ENCODE assay signal across 12 cellular contexts in the genomic region with DNA sequence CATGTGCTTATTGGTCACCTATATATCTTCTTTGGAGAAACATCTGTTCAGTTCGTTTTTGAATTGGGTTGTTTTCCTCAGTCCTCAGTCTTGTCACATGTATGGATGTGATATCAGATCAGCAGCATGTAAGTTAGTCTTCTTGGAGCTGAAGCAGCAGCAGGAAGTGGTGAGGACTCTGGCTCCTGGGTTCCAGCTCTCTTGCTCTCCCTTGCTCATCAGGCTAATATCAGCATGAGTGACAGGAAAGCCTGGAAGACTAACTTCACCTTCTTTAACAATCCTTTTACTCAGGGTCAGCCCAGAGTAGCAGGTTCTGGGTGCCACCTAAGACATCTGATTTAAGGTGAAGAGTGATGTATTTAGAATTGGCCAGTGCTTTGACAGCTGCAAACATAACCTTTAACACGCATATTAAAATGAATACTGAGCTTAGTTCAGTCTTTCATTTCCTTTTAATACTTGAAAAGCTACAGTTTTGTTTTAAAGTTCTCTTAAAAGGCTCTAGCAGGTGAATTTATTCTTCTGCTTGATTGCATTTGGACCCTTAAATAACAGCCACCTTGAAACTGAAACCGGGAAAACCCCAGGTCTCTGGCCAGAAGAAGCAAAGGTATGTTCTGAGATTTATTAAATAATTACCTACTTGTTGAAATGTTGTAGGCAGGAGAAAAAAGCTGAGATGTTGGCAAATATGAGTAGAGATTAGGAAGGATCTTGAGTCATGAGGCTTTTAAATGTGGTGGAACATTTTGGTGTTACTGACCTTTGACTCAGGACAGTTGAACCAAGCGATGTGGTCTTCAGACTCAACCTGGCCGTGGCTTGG. TPM values are rescaled to one million over a fixed set of nuclear protein-coding genes. Genes with fewer than 3 reads are reported as not detected.
DNase-seq lines count a peak whose midpoint lies in the region; ATAC-seq lines count a peak whose summit lies in the region.
"Had no signal": no experiment of that assay in that cellular context is flagged by ENCODE, and none has a peak within 500 bp of the region (broad histone marks: within the 10 kb centered on the region; RNA-seq: fewer than 3 reads in every experiment).

No MANE protein-coding gene starts in this region.

- peaks cover 5% of the 10 kb centered on the region; the same call in 1 of the 2 replicates for H3K4me1 ChIP-seq in SJCRH30

- H3K9me3 ChIP-seq in SJCRH30 (replicated peaks), result no peaks in the 10 kb centered on the region

- H3K27me3 ChIP-seq in SJCRH30, result no peaks in the 10 kb centered on the region

- ATAC-seq in GM18868 (IDR thresholded peaks at IDR 0.05; ENCODE audit: unreplicated experiment) (peak; percentile 32), GM21528 (IDR thresholded peaks at IDR 0.05; ENCODE audit: low FRiP score, unreplicated experiment) (peak; percentile 48), HG03139 (IDR thresholded peaks at IDR 0.05; ENCODE audit: unreplicated experiment) (peak; percentile 38)
- ATAC-seq: naive thymus-derived CD4-positive, alpha-beta T cell had no signal

- H3K4me3 ChIP-seq in SJCRH30, result no peak overlapping the region

- DNase-seq in germinal center (ENCODE audit: low spot score) (peak; percentile 49), AG08395 (ENCODE audit: low spot score) (no peak), SJCRH30 (no peak), CD1c-positive myeloid dendritic cell (ENCODE audit: extremely low spot score) (no peak), dedifferentiated amniotic fluid mesenchymal stem cell (ENCODE audit: extremely low spot score) (no peak)
- DNase-seq: naive thymus-derived CD4-positive, alpha-beta T cell; NCI-H1930; SHP77; stimulated activated CD4-positive, alpha-beta T cell treated with anti-CD3 and anti-CD28 coated beads, Interleukin-1b, Interleukin-23, amount 100 ng/mL, for 48 hours had no signal

- H3K36me3 ChIP-seq in SJCRH30, result no peaks in the 10 kb centered on the region

- no peak overlapping the region for H3K27ac ChIP-seq in SJCRH30

RNA-seq across cellular contexts. Expression of gene DRAM1, which starts 54.3 kb away (rescaled TPM):
- total RNA-seq in SJCRH30 (2014; rRNA removed; shearing (Covaris generic)), result 0.08 and 0.12 TPM in 2 replicates
